In genomic region chr1:9265966-9266365, GRCh38 we compare ENCODE assay signal across 18 cellular contexts. TPM values are rescaled to one million over a fixed set of nuclear protein-coding genes. Genes with fewer than 3 reads are reported as not detected.
DNase-seq lines count a peak whose midpoint lies in the region; ATAC-seq and TF ChIP-seq lines count a peak whose summit lies in the region.
"Had no signal": no experiment of that assay in that cellular context is flagged by ENCODE, and none has a peak within 500 bp of the region (broad histone marks: within the 10 kb centered on the region; RNA-seq: fewer than 3 reads in every experiment).

No MANE protein-coding gene starts in this region.

- no peak overlapping the region for H3K27ac ChIP-seq in neural progenitor cell

- intact Hi-C loops in natural killer cell (cut with micrococcal nuclease) = no loop called here

- no peaks in the 10 kb centered on the region for H3K27me3 ChIP-seq in neural progenitor cell
- H3K27me3 ChIP-seq: BE2C had no signal

- H3K9me3 Mint-ChIP-seq in natural killer cell treated with Interleukin-12 subunit alpha and Interleukin-12 subunit beta and Interleukin-15 and Interleukin-18, amount 100 ng/mL, for 72 hours = no peaks in the 10 kb centered on the region
- no peaks in the 10 kb centered on the region for H3K9me3 Mint-ChIP-seq in natural killer cell
- no peaks in the 10 kb centered on the region for H3K9me3 Mint-ChIP-seq in endothelial cell (ENCODE audit: unreplicated experiment)
- H3K9me3 Mint-ChIP-seq in neural progenitor cell = no peaks in the 10 kb centered on the region
- H3K9me3 Mint-ChIP-seq in activated T-cell treated with anti-CD3 and anti-CD28 coated beads, Interleukin-2, amount 50 U/mL, for 72 hours = no peaks in the 10 kb centered on the region
- H3K9me3 Mint-ChIP-seq: CD8-positive, alpha-beta T cell had no signal

- H3F3A ChIP-seq in neural progenitor cell (ENCODE audit: low read depth) = peaks cover 13% of the 10 kb centered on the region

- no peak overlapping the region for H3K9ac ChIP-seq in neural progenitor cell

- no peak overlapping the region for H3K27ac Mint-ChIP-seq in natural killer cell treated with Interleukin-12 subunit alpha and Interleukin-12 subunit beta and Interleukin-15 and Interleukin-18, amount 100 ng/mL, for 72 hours
- H3K27ac Mint-ChIP-seq in natural killer cell (no peak overlapping the region), endothelial cell (ENCODE audit: unreplicated experiment) (peak overlapping the region; percentile 57), neural progenitor cell (peak overlapping the region; percentile 72)
- H3K27ac Mint-ChIP-seq in activated T-cell treated with anti-CD3 and anti-CD28 coated beads, Interleukin-2, amount 50 U/mL, for 72 hours = no peak overlapping the region
- H3K27ac Mint-ChIP-seq: CD8-positive, alpha-beta T cell had no signal

- H3K36me3 ChIP-seq in neural progenitor cell = no peaks in the 10 kb centered on the region
- H3K36me3 ChIP-seq: BE2C had no signal

- no peak overlapping the region for H2AFZ ChIP-seq in neural progenitor cell (replicated peaks)

- no peaks in the 10 kb centered on the region for H3K9me3 ChIP-seq in neural progenitor cell (ENCODE audit: low read depth)
- H3K9me3 ChIP-seq: BE2C had no signal

- H3K36me3 Mint-ChIP-seq in natural killer cell treated with Interleukin-12 subunit alpha and Interleukin-12 subunit beta and Interleukin-15 and Interleukin-18, amount 100 ng/mL, for 72 hours = peaks cover under 1% of the 10 kb centered on the region
- H3K36me3 Mint-ChIP-seq in natural killer cell (no peaks in the 10 kb centered on the region), endothelial cell (ENCODE audit: low read depth, unreplicated experiment) (peaks cover 4% of the 10 kb centered on the region), neural progenitor cell (peaks cover 8% of the 10 kb centered on the region)
- no peaks in the 10 kb centered on the region for H3K36me3 Mint-ChIP-seq in activated T-cell treated with anti-CD3 and anti-CD28 coated beads, Interleukin-2, amount 50 U/mL, for 72 hours (ENCODE audit: insufficient read depth in 2 of 2)

- peaks cover 18% of the 10 kb centered on the region for H3K4me1 ChIP-seq in neural progenitor cell
- H3K4me1 ChIP-seq: BE2C had no signal

- no peak overlapping the region for H3K4me2 ChIP-seq in neural progenitor cell

- TF ChIP-seq CTCF in natural killer cell (IDR thresholded peaks at IDR 0.05) = no peak
- no peak for TF ChIP-seq CTCF in endothelial cell (IDR thresholded peaks at IDR 0.05; ENCODE audit: unreplicated experiment)
- TF ChIP-seq CTCF in neural progenitor cell (IDR thresholded peaks at IDR 0.05) = no peak

- H3K4me3 Mint-ChIP-seq in natural killer cell treated with Interleukin-12 subunit alpha and Interleukin-12 subunit beta and Interleukin-15 and Interleukin-18, amount 100 ng/mL, for 72 hours = no peak overlapping the region
- H3K4me3 Mint-ChIP-seq in natural killer cell (no peak overlapping the region), endothelial cell (ENCODE audit: unreplicated experiment) (no peak overlapping the region), neural progenitor cell (no peak overlapping the region)
- no peak overlapping the region for H3K4me3 Mint-ChIP-seq in activated T-cell treated with anti-CD3 and anti-CD28 coated beads, Interleukin-2, amount 50 U/mL, for 72 hours
- H3K4me3 Mint-ChIP-seq: CD8-positive, alpha-beta T cell had no signal

- DNase-seq in natural killer cell treated with Interleukin-12 subunit alpha and Interleukin-12 subunit beta and Interleukin-15 and Interleukin-18, amount 100 ng/mL, for 72 hours (ENCODE audit: low spot score) = peak; percentile 35
- no peak for DNase-seq in natural killer cell
- no peak for DNase-seq in endothelial cell (ENCODE audit: low spot score)
- DNase-seq in neural progenitor cell (ENCODE audit: low spot score) = peak; percentile 36
- no peak for DNase-seq in NCI-H82 treated with DMSO at 0.1 percent for 48 hours (lab: John Stamatoyannopoulos, UW; ENCODE audit: unreplicated experiment)
- DNase-seq in activated T-cell treated with anti-CD3 and anti-CD28 coated beads, Interleukin-2, amount 50 U/mL, for 72 hours = no peak
- DNase-seq: 8988T; BE2C; CD8-positive, alpha-beta T cell; KG1; NCI-H1048; NCI-H1436 treated with DMSO at 0.1 percent for 48 hours; NCI-H2029 treated with DMSO at 0.1 percent for 48 hours; NCI-H748 treated with DMSO at 0.1 percent for 48 hours; PC-3 had no signal

- no peak for ATAC-seq in natural killer cell treated with Interleukin-12 subunit alpha and Interleukin-12 subunit beta and Interleukin-15 and Interleukin-18, amount 100 ng/mL, for 72 hours
- ATAC-seq in natural killer cell (no peak), HG02840 (IDR thresholded peaks at IDR 0.05; ENCODE audit: low FRiP score, unreplicated experiment) (no peak), HG02870 (IDR thresholded peaks at IDR 0.05; ENCODE audit: unreplicated experiment) (no peak)
- ATAC-seq in activated T-cell treated with anti-CD3 and anti-CD28 coated beads, Interleukin-2, amount 50 U/mL, for 72 hours (replicated peaks in 1 of 2) = no peak
- ATAC-seq: CD8-positive, alpha-beta T cell; HepG2; PC-3 had no signal

- no peaks in the 10 kb centered on the region for H3K79me2 ChIP-seq in neural progenitor cell (ENCODE audit: low read depth)

- H4K20me1 ChIP-seq in neural progenitor cell (ENCODE audit: low read depth) = no peaks in the 10 kb centered on the region

- no peak overlapping the region for H3K4me3 ChIP-seq in neural progenitor cell

- H3K4me1 Mint-ChIP-seq in natural killer cell treated with Interleukin-12 subunit alpha and Interleukin-12 subunit beta and Interleukin-15 and Interleukin-18, amount 100 ng/mL, for 72 hours (ENCODE audit: low read depth in 2 of 2) = peaks cover 4 to 7% of the 10 kb centered on the region in 2 donors
- peaks cover 0 to 15% of the 10 kb centered on the region in 2 donors for H3K4me1 Mint-ChIP-seq in natural killer cell
- H3K4me1 Mint-ChIP-seq in endothelial cell (ENCODE audit: unreplicated experiment) = peaks cover 6% of the 10 kb centered on the region
- peaks cover 38% of the 10 kb centered on the region for H3K4me1 Mint-ChIP-seq in neural progenitor cell
- H3K4me1 Mint-ChIP-seq in activated T-cell treated with anti-CD3 and anti-CD28 coated beads, Interleukin-2, amount 50 U/mL, for 72 hours (ENCODE audit: low read depth) = peaks cover 11% of the 10 kb centered on the region

- no peaks in the 10 kb centered on the region for H3K27me3 Mint-ChIP-seq in natural killer cell treated with Interleukin-12 subunit alpha and Interleukin-12 subunit beta and Interleukin-15 and Interleukin-18, amount 100 ng/mL, for 72 hours
- H3K27me3 Mint-ChIP-seq in natural killer cell (ENCODE audit: low read depth in 2 of 2) (no peaks in the 10 kb centered on the region), endothelial cell (ENCODE audit: unreplicated experiment) (peaks cover 7% of the 10 kb centered on the region), neural progenitor cell (ENCODE audit: insufficient read depth, low read depth) (peaks cover 5% of the 10 kb centered on the region)
- no peaks in the 10 kb centered on the region for H3K27me3 Mint-ChIP-seq in activated T-cell treated with anti-CD3 and anti-CD28 coated beads, Interleukin-2, amount 50 U/mL, for 72 hours (ENCODE audit: low read depth)

RNA-seq across cellular contexts. Expression of gene SPSB1, which starts 26.7 kb away (rescaled TPM):
- total RNA-seq in natural killer cell treated with Interleukin-12 subunit alpha and Interleukin-12 subunit beta and Interleukin-15 and Interleukin-18, amount 100 ng/mL, for 72 hours = 1 to 10 TPM in 1 of 2 donors, under 1 TPM in 1; 0.78 to 1.4 TPM
- total RNA-seq in natural killer cell (1 to 10 TPM in 2 of 3 donors, under 1 TPM in 1; 0.82 to 3.0 (median 1.5) TPM), endothelial cell (ENCODE audit: unreplicated experiment) (8.1 TPM), neural progenitor cell (ENCODE audit: low replicate concordance) (2.8 and 7.1 TPM in 2 replicates)
- 10 to 100 TPM; 12.2 to 15.6 TPM for total RNA-seq in activated T-cell treated with anti-CD3 and anti-CD28 coated beads, Interleukin-2, amount 50 U/mL, for 72 hours

RNA-seq across cellular contexts. Expression of gene H6PD, which starts 31.4 kb away (rescaled TPM):
- total RNA-seq in natural killer cell treated with Interleukin-12 subunit alpha and Interleukin-12 subunit beta and Interleukin-15 and Interleukin-18, amount 100 ng/mL, for 72 hours = 10 to 100 TPM; 14.1 to 15.1 TPM
- total RNA-seq in natural killer cell (10 to 100 TPM; 24.3 to 37.1 (median 31.2) TPM), endothelial cell (ENCODE audit: unreplicated experiment) (18.6 TPM), neural progenitor cell (ENCODE audit: low replicate concordance) (6.0 and 15.2 TPM in 2 replicates)
- total RNA-seq in activated T-cell treated with anti-CD3 and anti-CD28 coated beads, Interleukin-2, amount 50 U/mL, for 72 hours = 10 to 100 TPM; 20.2 to 21.0 TPM

Comparison
In these comparisons a context has a peak if more than half of its experiments do, and no peak if none do; other contexts are left out.
1. DNase-seq: peak in natural killer cell treated with Interleukin-12 subunit alpha and Interleukin-12 subunit beta and Interleukin-15 and Interleukin-18, amount 100 ng/mL, for 72 hours (single experiment) and neural progenitor cell (single experiment); none in natural killer cell (single experiment), endothelial cell (single experiment), NCI-H82 treated with DMSO at 0.1 percent for 48 hours (single experiment) and activated T-cell treated with anti-CD3 and anti-CD28 coated beads, Interleukin-2, amount 50 U/mL, for 72 hours (0 of 2).
2. H3K27ac Mint-ChIP-seq: peak in endothelial cell (single experiment) and neural progenitor cell (single experiment); none in natural killer cell treated with Interleukin-12 subunit alpha and Interleukin-12 subunit beta and Interleukin-15 and Interleukin-18, amount 100 ng/mL, for 72 hours (0 of 2), natural killer cell (0 of 2) and activated T-cell treated with anti-CD3 and anti-CD28 coated beads, Interleukin-2, amount 50 U/mL, for 72 hours (single experiment).